ENCODE assay signal across 24 cellular contexts in the genomic region with DNA sequence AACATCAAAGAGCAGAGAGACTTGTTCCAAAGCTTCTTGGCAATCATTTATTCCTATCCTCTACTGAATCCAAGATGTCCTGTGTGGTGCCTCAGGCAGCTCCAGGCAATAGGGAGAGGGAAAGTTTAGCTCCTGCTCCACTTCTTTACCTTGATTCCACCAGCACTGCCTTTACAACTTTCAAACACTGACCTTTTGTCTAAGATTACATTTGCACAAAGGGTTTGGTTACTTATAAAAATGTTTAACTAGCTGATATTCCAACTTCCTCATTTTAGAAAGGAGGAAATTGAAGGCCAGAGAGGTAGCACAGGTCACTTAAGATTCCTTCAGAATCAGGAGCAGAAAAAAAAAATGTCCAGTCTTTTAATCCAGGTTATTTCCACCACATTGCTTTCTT.
DNase-seq lines count a peak whose midpoint lies in the region; ATAC-seq, FAIRE-seq and TF ChIP-seq lines count a peak whose summit lies in the region.
"Had no signal": no experiment of that assay in that cellular context is flagged by ENCODE, and none has a peak within 500 bp of the region (broad histone marks: within the 10 kb centered on the region; RNA-seq: fewer than 3 reads in every experiment).

No MANE protein-coding gene starts in this region.

- CTCF ChIA-PET in A549 (lab: Yijun Ruan, JAX) (no interaction called here), PC-9 (lab: Charles Lee) (no interaction called here)

- no peaks in the 10 kb centered on the region for H3K36me3 ChIP-seq in PC-9 (ENCODE audit: low read depth)
- H3K36me3 ChIP-seq: left ventricle myocardium inferior had no signal

- peaks cover 6% of the 10 kb centered on the region for H3K4me1 Mint-ChIP-seq in activated T-helper 2 cell treated with anti-CD3 and anti-CD28 coated beads, Interferon-gamma antibody, Interleukin-2, Interleukin-4, amounts not matched to agents 10 μg/mL and 5 μg/mL and 100 μg/mL, durations not matched to agents 14 hours and 24 hours and 36 hours (ENCODE audit: low read depth)
- H3K4me1 Mint-ChIP-seq: nephron progenitor cell had no signal

- no peaks in the 10 kb centered on the region for H3K27me3 Mint-ChIP-seq in activated T-helper 2 cell treated with anti-CD3 and anti-CD28 coated beads, Interferon-gamma antibody, Interleukin-2, Interleukin-4, amounts not matched to agents 10 μg/mL and 5 μg/mL and 100 μg/mL, durations not matched to agents 14 hours and 24 hours and 36 hours (ENCODE audit: low read depth)
- H3K27me3 Mint-ChIP-seq: CD4-positive, CD25-positive, alpha-beta regulatory T cell; dendritic cell treated with granulocyte-macrophage colony-stimulating factor and Interleukin-4, amounts not matched to agents 40 ng/mL and 50 ng/mL, for 4 days had no signal

- no peaks in the 10 kb centered on the region for H3F3A ChIP-seq in PC-9 (ENCODE audit: insufficient read depth, low read depth)

- no peak for TF ChIP-seq EP300 in A549 (IDR thresholded peaks at IDR 0.05)

- H3K4me3 ChIP-seq in A549 (no peak overlapping the region), PC-9 (no peak overlapping the region)
- H3K4me3 ChIP-seq: left ventricle myocardium inferior had no signal

- no peaks in the 10 kb centered on the region for H3K27me3 ChIP-seq in PC-9 (ENCODE audit: insufficient read depth, low read depth)

- H2AFZ ChIP-seq in PC-9: no peak overlapping the region

- no peak for FAIRE-seq in A549 (lab: Jason Lieb, UNC)
- FAIRE-seq in GM19239 (lab: Jason Lieb, UNC): peak; percentile 33
- FAIRE-seq: bronchial epithelial cell had no signal

- POLR2A ChIA-PET in A549 (lab: Yijun Ruan, JAX): no interaction called here
- POLR2A ChIA-PET in PC-9 (lab: Charles Lee; ENCODE audit: unreplicated experiment): interaction anchor here (0.6 kb wide), 1 partner anchor 276 kb away, joined by 3 read pairs; no protein-coding TSS in a partner anchor

- H3K36me3 Mint-ChIP-seq in activated T-helper 2 cell treated with anti-CD3 and anti-CD28 coated beads, Interferon-gamma antibody, Interleukin-2, Interleukin-4, amounts not matched to agents 10 μg/mL and 5 μg/mL and 100 μg/mL, durations not matched to agents 14 hours and 24 hours and 36 hours (ENCODE audit: low read depth): peaks cover 3% of the 10 kb centered on the region

- BruUV-seq in PC-9 (replicated peaks; lab: Mats Ljungman, UMichigan): no TSS peak

- H4K20me1 ChIP-seq in PC-9 (ENCODE audit: insufficient read depth): no peaks in the 10 kb centered on the region

- H3K9me3 ChIP-seq in A549 (no peaks in the 10 kb centered on the region), PC-9 (ENCODE audit: insufficient read depth, low read depth) (no peaks in the 10 kb centered on the region)

- H3K79me2 ChIP-seq in PC-9 (ENCODE audit: low read depth): no peaks in the 10 kb centered on the region

- DNase-seq in A549 (ENCODE audit: low read depth in 1 of 2, low spot score in 1 of 2) (peak in 1 of 2 experiments; percentile 39), GM19239 (ENCODE audit: insufficient read length, low spot score) (no peak), PC-9 (peak in 1 of 2 experiments; percentile 54), left kidney (ENCODE audit: low read depth, low spot score) (peak; percentile 36), AG20443 (ENCODE audit: low spot score) (no peak)
- no peak for DNase-seq in activated T-helper 2 cell treated with anti-CD3 and anti-CD28 coated beads, Interferon-gamma antibody, Interleukin-2, Interleukin-4, amounts not matched to agents 10 μg/mL and 5 μg/mL and 100 μg/mL, durations not matched to agents 14 hours and 24 hours and 36 hours (ENCODE audit: low spot score)
- DNase-seq: activated CD8-positive, alpha-beta memory T cell treated with anti-CD3 and anti-CD28 coated beads for 24 hours; activated naive CD4-positive, alpha-beta T cell treated with Interleukin-2 at 50 U/mL for 16 hours; activated T-cell treated with anti-CD3 and anti-CD28 coated beads, Interleukin-2, amount 50 U/mL, for 4 hours; CD4-positive, CD25-positive, alpha-beta regulatory T cell; DMS153; GDM1; head of caudate nucleus; left ventricle myocardium inferior; NCI-H2171 treated with DMSO at 0.1 percent for 48 hours; NCI-H524 treated with DMSO at 0.1 percent for 48 hours; nephron progenitor cell; posterior cingulate gyrus; SW 1271 had no signal

- H3K27ac ChIP-seq in A549 (0 out of 6 replicates have a peak overlapping the region, but pooled peaks of 1 of the 2 experiments have one; percentile 13), PC-9 (peak overlapping the region; percentile 7; the same call in 1 of the 2 replicates)
- H3K27ac ChIP-seq: left ventricle myocardium inferior had no signal

- intact Hi-C loops in PC-9 (cut with micrococcal nuclease; ENCODE audit: unreplicated experiment): no loop called here
- intact Hi-C loops in activated T-helper 2 cell treated with anti-CD3 and anti-CD28 coated beads, Interferon-gamma antibody, Interleukin-2, Interleukin-4, amounts not matched to agents 10 μg/mL and 5 μg/mL and 100 μg/mL, durations not matched to agents 14 hours and 24 hours and 36 hours (cut with micrococcal nuclease): no loop called here

- peak in 1 of 2 experiments; percentile 39; a peak in 1 of 6 replicates for ATAC-seq in A549
- no peak for ATAC-seq in SK-N-SH treated with all-trans-retinoic acid at 6 μM for 48 hours
- ATAC-seq in GM21390 (IDR thresholded peaks at IDR 0.05; ENCODE audit: unreplicated experiment): no peak
- ATAC-seq: activated T-cell treated with anti-CD3 and anti-CD28 coated beads, Interleukin-2, amount 50 U/mL, for 4 hours had no signal

- H3K9me2 ChIP-seq in PC-9 (ENCODE audit: insufficient read depth): no peaks in the 10 kb centered on the region

- H3K4me1 ChIP-seq in A549 (peaks cover 19% of the 10 kb centered on the region; the same call in 1 of the 3 replicates), PC-9 (replicated peaks; ENCODE audit: insufficient read depth) (no peaks in the 10 kb centered on the region)
- H3K4me1 ChIP-seq: left ventricle myocardium inferior had no signal

- H3K4me3 Mint-ChIP-seq in activated T-helper 2 cell treated with anti-CD3 and anti-CD28 coated beads, Interferon-gamma antibody, Interleukin-2, Interleukin-4, amounts not matched to agents 10 μg/mL and 5 μg/mL and 100 μg/mL, durations not matched to agents 14 hours and 24 hours and 36 hours (ENCODE audit: low read depth): no peak overlapping the region
- H3K4me3 Mint-ChIP-seq: activated T-cell treated with anti-CD3 and anti-CD28 coated beads, Interleukin-2, amount 50 U/mL, for 4 hours; CD4-positive, CD25-positive, alpha-beta regulatory T cell; dendritic cell treated with granulocyte-macrophage colony-stimulating factor and Interleukin-4, amounts not matched to agents 40 ng/mL and 50 ng/mL, for 4 days; mesothelial cell of epicardium; nephron progenitor cell had no signal

- H3K9me3 Mint-ChIP-seq in activated T-helper 2 cell treated with anti-CD3 and anti-CD28 coated beads, Interferon-gamma antibody, Interleukin-2, Interleukin-4, amounts not matched to agents 10 μg/mL and 5 μg/mL and 100 μg/mL, durations not matched to agents 14 hours and 24 hours and 36 hours: peaks cover 1% of the 10 kb centered on the region
- H3K9me3 Mint-ChIP-seq: dendritic cell treated with granulocyte-macrophage colony-stimulating factor and Interleukin-4, amounts not matched to agents 40 ng/mL and 50 ng/mL, for 4 days had no signal

- H3K27ac Mint-ChIP-seq in activated T-helper 2 cell treated with anti-CD3 and anti-CD28 coated beads, Interferon-gamma antibody, Interleukin-2, Interleukin-4, amounts not matched to agents 10 μg/mL and 5 μg/mL and 100 μg/mL, durations not matched to agents 14 hours and 24 hours and 36 hours: no peak overlapping the region
- H3K27ac Mint-ChIP-seq: dendritic cell treated with granulocyte-macrophage colony-stimulating factor and Interleukin-4, amounts not matched to agents 40 ng/mL and 50 ng/mL, for 4 days; mesothelial cell of epicardium; nephron progenitor cell had no signal

- no peak for TF ChIP-seq POLR2A in A549 (IDR thresholded peaks at IDR 0.05; ENCODE audit: low read length)

- TF ChIP-seq CTCF in A549 (IDR thresholded peaks at IDR 0.05) (no peak), PC-9 (conservative IDR thresholded peaks at IDR 0.05) (no peak)

- H3K4me2 ChIP-seq in A549: 0 out of 3 replicates have a peak overlapping the region, but pooled peaks have one; percentile 34
- no peak overlapping the region for H3K4me2 ChIP-seq in PC-9

- no peak for TF ChIP-seq RAD21 in A549 (conservative IDR thresholded peaks at IDR 0.05 in 1 of 2, IDR thresholded peaks at IDR 0.05 in 1 of 2)

TF ChIP-seq in A549, 52 proteins besides CTCF, POLR2A, EP300 and RAD21 (continues in another document):
- no peak for TF ChIP-seq HOXB5 (CRISPR knock-in tag; IDR thresholded peaks at IDR 0.05)
- TF ChIP-seq RFX5 (IDR thresholded peaks at IDR 0.05): no peak
- no peak for TF ChIP-seq NFE2L2 (conservative IDR thresholded peaks at IDR 0.05; ENCODE audit: low read length)
- no peak for TF ChIP-seq CHD2 (IDR thresholded peaks at IDR 0.05; ENCODE audit: low read length, partially characterized antibody)
- TF ChIP-seq TFCP2L1 (CRISPR knock-in tag; IDR thresholded peaks at IDR 0.05): no peak
- TF ChIP-seq ZNF302 (CRISPR knock-in tag; IDR thresholded peaks at IDR 0.05): no peak
- TF ChIP-seq NR3C1 (IDR thresholded peaks at IDR 0.05): no peak
- TF ChIP-seq, protein P1, sequence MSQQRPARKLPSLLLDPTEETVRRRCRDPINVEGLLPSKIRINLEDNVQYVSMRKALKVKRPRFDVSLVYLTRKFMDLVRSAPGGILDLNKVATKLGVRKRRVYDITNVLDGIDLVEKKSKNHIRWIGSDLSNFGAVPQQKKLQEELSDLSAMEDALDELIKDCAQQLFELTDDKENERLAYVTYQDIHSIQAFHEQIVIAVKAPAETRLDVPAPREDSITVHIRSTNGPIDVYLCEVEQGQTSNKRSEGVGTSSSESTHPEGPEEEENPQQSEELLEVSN (IDR thresholded peaks at IDR 0.05; ENCODE audit: borderline replicate concordance, low read depth): no peak

TF ChIP-seq in SK-N-SH treated with all-trans-retinoic acid at 6 μM for 48 hours, 23 proteins besides CTCF, POLR2A, EP300 and RAD21:
- TF ChIP-seq BACH2 (CRISPR knock-in tag; IDR thresholded peaks at IDR 0.05; ENCODE audit: borderline replicate concordance): no peak
- TF ChIP-seq ZFP30 (CRISPR knock-in tag; IDR thresholded peaks at IDR 0.05): no peak
